ENCODE assay signal across 11 cellular contexts in the genomic region with DNA sequence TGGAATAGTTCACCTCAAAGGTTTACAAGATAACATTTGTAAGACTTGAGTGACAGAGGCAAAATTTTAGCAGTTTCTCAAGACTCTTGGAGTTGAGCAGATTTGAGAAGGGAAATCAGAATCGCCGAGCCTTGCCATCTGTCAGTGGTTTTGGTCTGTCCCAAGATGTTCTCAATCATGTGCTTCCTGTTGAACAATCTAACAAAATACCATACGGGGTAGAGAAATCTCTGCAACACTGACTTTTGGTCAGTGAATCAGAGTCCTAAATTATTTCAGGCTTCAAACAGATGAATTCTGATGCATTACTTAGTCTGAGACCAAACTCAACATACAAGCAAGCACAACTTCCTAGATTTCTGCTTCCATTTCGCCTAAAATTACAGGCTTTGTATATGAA. TPM values are rescaled to one million over a fixed set of nuclear protein-coding genes. Genes with fewer than 3 reads are reported as not detected.
DNase-seq lines count a peak whose midpoint lies in the region; ATAC-seq, FAIRE-seq and TF ChIP-seq lines count a peak whose summit lies in the region.
"Had no signal": no experiment of that assay in that cellular context is flagged by ENCODE, and none has a peak within 500 bp of the region (broad histone marks: within the 10 kb centered on the region; RNA-seq: fewer than 3 reads in every experiment).

No MANE protein-coding gene starts in this region.

- ATAC-seq in GM18517 (IDR thresholded peaks at IDR 0.05; ENCODE audit: unreplicated experiment) (no peak), SK-N-SH treated with all-trans-retinoic acid at 6 μM for 48 hours (no peak)
- ATAC-seq: K562; naive thymus-derived CD8-positive, alpha-beta T cell; Panc1 had no signal

- peak; percentile 42 for FAIRE-seq in GM19239 (lab: Jason Lieb, UNC)
- FAIRE-seq: K562 had no signal

- H3K4me3 ChIP-seq in fibroblast of villous mesenchyme (ENCODE audit: low read depth, low read length) (peak overlapping the region; percentile 18), skin epidermis (peak overlapping the region in 5 of 7 experiments; percentile 3 to 84 (median 68))
- H3K4me3 ChIP-seq: K562 had no signal

- no peak for TF ChIP-seq CTCF in fibroblast of villous mesenchyme (IDR thresholded peaks at IDR 0.05; ENCODE audit: insufficient read depth, low read depth, low read length)

- H3K27ac ChIP-seq in skin epidermis = peak overlapping the region in 14 of 21 experiments; percentile 6 to 93 (median 53)

- DNase-seq in GM19239 (ENCODE audit: insufficient read length, low spot score) = no peak
- peak; percentile 86 for DNase-seq in SIG-M5 treated with dmso at 0.1 percent for 504 hours (lab: John Stamatoyannopoulos, UW; ENCODE audit: unreplicated experiment)
- peak; percentile 45 for DNase-seq in fibroblast of villous mesenchyme (ENCODE audit: low read depth)
- DNase-seq in stimulated activated CD4-positive, alpha-beta T cell treated with anti-CD3 and anti-CD28 coated beads, Interleukin-4, amount 100 ng/mL, for 24 hours = no peak
- no peak for DNase-seq in activated effector memory CD4-positive, alpha-beta T cell treated with Interleukin-2 at 50 U/mL for 16 hours
- DNase-seq: naive thymus-derived CD8-positive, alpha-beta T cell had no signal

TF ChIP-seq in SK-N-SH treated with all-trans-retinoic acid at 6 μM for 48 hours, 23 proteins besides CTCF, POLR2A, EP300 and RAD21:
- no peak for TF ChIP-seq OSR1 (CRISPR knock-in tag; IDR thresholded peaks at IDR 0.05)
- no peak for TF ChIP-seq ZFP3 (CRISPR knock-in tag; IDR thresholded peaks at IDR 0.05)
- no peak for TF ChIP-seq GLIS3 (CRISPR knock-in tag; IDR thresholded peaks at IDR 0.05)
- no peak for TF ChIP-seq RARB (CRISPR knock-in tag; IDR thresholded peaks at IDR 0.05)
- TF ChIP-seq CSDC2 (CRISPR knock-in tag; IDR thresholded peaks at IDR 0.05) = no peak
- no peak for TF ChIP-seq PPARA (CRISPR knock-in tag; IDR thresholded peaks at IDR 0.05; ENCODE audit: borderline replicate concordance)
- TF ChIP-seq SNAI2 (CRISPR knock-in tag; IDR thresholded peaks at IDR 0.05) = no peak

RNA-seq across cellular contexts. Expression of gene KCTD12, which starts 3.8 kb away (rescaled TPM):
- 16.1 and 18.6 TPM in 2 replicates for total RNA-seq in fibroblast of villous mesenchyme

Comparison
In these comparisons a context has a peak if more than half of its experiments do, and no peak if none do; other contexts are left out.
1. DNase-seq: peak in SIG-M5 treated with dmso at 0.1 percent for 504 hours (single experiment) and fibroblast of villous mesenchyme (single experiment); none in GM19239 (single experiment), stimulated activated CD4-positive, alpha-beta T cell treated with anti-CD3 and anti-CD28 coated beads, Interleukin-4, amount 100 ng/mL, for 24 hours (single experiment) and activated effector memory CD4-positive, alpha-beta T cell treated with Interleukin-2 at 50 U/mL for 16 hours (single experiment).